9 cellular contexts compared by ENCODE assay signal in the genomic region with DNA sequence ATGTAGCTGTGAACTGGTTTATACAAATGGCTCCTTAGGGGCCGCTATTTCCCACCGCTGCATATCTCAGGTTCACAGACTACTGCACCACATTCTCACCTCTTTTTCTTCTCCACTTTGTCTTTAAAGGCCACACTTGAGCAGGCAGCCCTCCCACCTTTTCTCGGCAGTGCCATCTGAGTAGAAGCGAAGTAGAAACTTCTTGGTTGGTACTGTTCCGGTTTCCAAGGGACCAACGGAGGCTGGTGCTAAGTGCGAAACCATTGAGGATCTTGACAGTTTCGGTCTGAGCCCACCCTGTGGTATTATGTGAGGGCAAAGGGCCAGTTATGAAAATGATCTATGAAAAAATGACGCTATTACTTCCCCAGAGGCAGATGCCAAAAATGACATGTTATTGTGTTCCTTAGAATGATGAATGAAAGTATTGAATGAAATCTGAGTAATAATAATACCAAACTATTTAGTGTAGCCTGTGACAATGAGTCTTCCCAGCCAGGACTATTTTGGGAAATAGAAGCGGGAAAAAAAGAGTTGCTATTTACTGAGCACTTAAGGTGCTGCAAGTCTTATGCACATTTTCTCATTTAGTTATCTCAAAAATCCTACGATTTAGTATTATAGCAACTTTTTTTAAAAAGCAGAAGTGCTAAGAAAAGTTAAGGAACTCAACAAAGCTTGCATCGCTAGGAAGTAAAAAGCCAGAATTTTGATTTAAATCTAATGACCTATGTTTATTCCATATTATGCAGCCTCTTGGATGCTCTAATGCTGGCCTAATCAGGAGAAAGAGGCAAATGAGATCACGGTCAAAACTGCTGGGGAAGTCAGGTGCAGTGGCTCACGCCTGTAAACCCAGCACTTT. TPM values are rescaled to one million over a fixed set of nuclear protein-coding genes. Genes with fewer than 3 reads are reported as not detected.
DNase-seq lines count a peak whose midpoint lies in the region; ATAC-seq and TF ChIP-seq lines count a peak whose summit lies in the region.
"Had no signal": no experiment of that assay in that cellular context is flagged by ENCODE, and none has a peak within 500 bp of the region (broad histone marks: within the 10 kb centered on the region; RNA-seq: fewer than 3 reads in every experiment).

No MANE protein-coding gene starts in this region.

- peak overlapping the region; percentile 31 for H3K27ac Mint-ChIP-seq in dendritic cell treated with granulocyte-macrophage colony-stimulating factor and Interleukin-4, amounts not matched to agents 40 ng/mL and 50 ng/mL, for 4 days
- no peak overlapping the region for H3K27ac Mint-ChIP-seq in glutamatergic neuron (ENCODE audit: unreplicated experiment)

- peaks cover 58% of the 10 kb centered on the region for H3K4me1 Mint-ChIP-seq in dendritic cell treated with granulocyte-macrophage colony-stimulating factor and Interleukin-4, amounts not matched to agents 40 ng/mL and 50 ng/mL, for 4 days (ENCODE audit: low read depth)
- no peaks in the 10 kb centered on the region for H3K4me1 Mint-ChIP-seq in glutamatergic neuron (ENCODE audit: low read depth, unreplicated experiment)

- H3K4me1 ChIP-seq in ascending aorta: no peaks in the 10 kb centered on the region

- TF ChIP-seq CTCF in GM12874 (IDR thresholded peaks at IDR 0.05; ENCODE audit: insufficient read depth, low read depth, low read length) (peak; percentile 10; the same call in 1 of the 2 replicates), glutamatergic neuron (IDR thresholded peaks at IDR 0.05; ENCODE audit: partially characterized antibody, unreplicated experiment) (no peak), ascending aorta (IDR thresholded peaks at IDR 0.05) (no peak)

- intact Hi-C loops in dendritic cell treated with granulocyte-macrophage colony-stimulating factor and Interleukin-4, amounts not matched to agents 40 ng/mL and 50 ng/mL, for 4 days (cut with micrococcal nuclease): loop anchor here (5.0 kb wide), 2 partner anchors 248 to 417 kb away; partner anchors contain the start of gene N4BP2
- intact Hi-C loops in ascending aorta (cut with DNase I): no loop called here

- H3K27ac ChIP-seq in ascending aorta: no peak overlapping the region

- H3K36me3 ChIP-seq in ascending aorta: no peaks in the 10 kb centered on the region

- peak overlapping the region; percentile 37 for H3K4me3 ChIP-seq in Jurkat, Clone E6-1 (ENCODE audit: low read length)
- H3K4me3 ChIP-seq in ascending aorta: no peak overlapping the region

- no peaks in the 10 kb centered on the region for H3K9me3 ChIP-seq in ascending aorta

- ATAC-seq in GM21447 (IDR thresholded peaks at IDR 0.05; ENCODE audit: unreplicated experiment): peak; percentile 41
- ATAC-seq: Panc1 had no signal

- no peaks in the 10 kb centered on the region for H3K36me3 Mint-ChIP-seq in dendritic cell treated with granulocyte-macrophage colony-stimulating factor and Interleukin-4, amounts not matched to agents 40 ng/mL and 50 ng/mL, for 4 days (ENCODE audit: low read depth)
- peaks cover 4% of the 10 kb centered on the region for H3K36me3 Mint-ChIP-seq in glutamatergic neuron (ENCODE audit: unreplicated experiment)

- H3K27me3 Mint-ChIP-seq in dendritic cell treated with granulocyte-macrophage colony-stimulating factor and Interleukin-4, amounts not matched to agents 40 ng/mL and 50 ng/mL, for 4 days: peaks cover 13% of the 10 kb centered on the region
- H3K27me3 Mint-ChIP-seq in glutamatergic neuron (ENCODE audit: unreplicated experiment): peaks cover 6% of the 10 kb centered on the region

- peak; percentile 83 for DNase-seq in Jurkat, Clone E6-1 (ENCODE audit: low read depth, low spot score)
- no peak for DNase-seq in glutamatergic neuron
- no peak for DNase-seq in ascending aorta (ENCODE audit: low spot score in 2 of 2)
- no peak for DNase-seq in nucleus accumbens (lab: John Stamatoyannopoulos, UW)
- DNase-seq in hippocampal formation (lab: John Stamatoyannopoulos, UW): no peak

- H3K4me3 Mint-ChIP-seq in dendritic cell treated with granulocyte-macrophage colony-stimulating factor and Interleukin-4, amounts not matched to agents 40 ng/mL and 50 ng/mL, for 4 days: no peak overlapping the region
- H3K4me3 Mint-ChIP-seq in glutamatergic neuron (ENCODE audit: unreplicated experiment): no peak overlapping the region

- no peaks in the 10 kb centered on the region for H3K9me3 Mint-ChIP-seq in dendritic cell treated with granulocyte-macrophage colony-stimulating factor and Interleukin-4, amounts not matched to agents 40 ng/mL and 50 ng/mL, for 4 days
- H3K9me3 Mint-ChIP-seq in glutamatergic neuron (ENCODE audit: unreplicated experiment): no peaks in the 10 kb centered on the region

- H3K27me3 ChIP-seq in ascending aorta: no peaks in the 10 kb centered on the region

RNA-seq across cellular contexts. Expression of gene CHRNA9, which starts 29.6 kb away (rescaled TPM):
- polyA plus RNA-seq in Jurkat, Clone E6-1 (2012; ENCODE audit: insufficient read depth, insufficient read length): 13.0 TPM
- total RNA-seq in glutamatergic neuron (ENCODE audit: unreplicated experiment): not detected
- total RNA-seq in ascending aorta: not detected
